14 cellular contexts compared by ENCODE assay signal in the genomic region with DNA sequence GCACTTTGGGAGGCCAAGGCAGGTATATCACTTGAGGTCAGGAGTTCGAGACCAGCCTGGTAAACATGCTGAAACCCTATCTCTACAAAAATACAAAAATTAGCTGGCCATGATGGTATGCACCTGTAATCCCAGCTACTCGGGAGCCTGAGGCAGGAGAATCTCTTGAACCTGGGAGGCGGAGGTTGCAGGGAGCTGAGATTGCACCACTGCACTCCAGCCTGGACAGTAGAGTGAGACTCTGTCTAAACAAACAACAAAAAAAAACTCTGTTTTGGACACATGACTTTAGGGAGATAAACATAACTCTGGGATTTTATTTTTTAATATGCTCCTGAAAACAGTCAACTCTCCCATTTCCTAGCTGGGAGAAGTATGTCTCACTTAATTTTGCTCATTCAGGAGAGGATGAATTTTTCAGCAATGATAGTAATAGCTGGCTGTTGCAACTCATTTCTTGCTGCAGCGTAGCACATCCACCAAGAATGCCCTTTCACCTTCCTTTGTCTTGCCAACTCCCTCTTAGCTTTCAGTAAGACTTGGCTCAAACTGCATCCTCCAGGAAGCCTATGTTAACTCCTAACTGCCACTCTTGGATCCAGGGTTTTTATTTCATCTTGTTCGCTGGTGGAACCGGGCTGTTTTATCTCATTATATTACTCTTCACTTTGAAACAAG. TPM values are rescaled to one million over a fixed set of nuclear protein-coding genes. Genes with fewer than 3 reads are reported as not detected.
DNase-seq lines count a peak whose midpoint lies in the region; ATAC-seq, FAIRE-seq and TF ChIP-seq lines count a peak whose summit lies in the region.
"Had no signal": no experiment of that assay in that cellular context is flagged by ENCODE, and none has a peak within 500 bp of the region (broad histone marks: within the 10 kb centered on the region; RNA-seq: fewer than 3 reads in every experiment).

No MANE protein-coding gene starts in this region.

- POLR2A ChIA-PET in BJ (lab: Charles Lee), result no interaction called here

- FAIRE-seq in HTR-8/SVneo (lab: Jason Lieb, UNC), result no peak
- FAIRE-seq: colon had no signal

- peaks cover 27% of the 10 kb centered on the region for H3F3A ChIP-seq in neural progenitor cell (ENCODE audit: low read depth)

- H2AFZ ChIP-seq in neural progenitor cell (replicated peaks), result no peak overlapping the region

- H3K27me3 Mint-ChIP-seq in neural progenitor cell (ENCODE audit: insufficient read depth, low read depth), result no peaks in the 10 kb centered on the region

- ATAC-seq in SK-N-SH treated with all-trans-retinoic acid at 6 μM for 48 hours (peak; percentile 28; the same call in 2 of the 3 replicates), GM18520 (IDR thresholded peaks at IDR 0.05; ENCODE audit: unreplicated experiment) (no peak), HG03571 (IDR thresholded peaks at IDR 0.05; ENCODE audit: unreplicated experiment) (no peak)
- ATAC-seq: activated T-cell treated with anti-CD3 and anti-CD28 coated beads, Interleukin-2, amount 50 U/mL, for 72 hours had no signal

- TF ChIP-seq CTCF in BJ (IDR thresholded peaks at IDR 0.05; ENCODE audit: insufficient read depth, low read depth, low read length), result no peak
- TF ChIP-seq CTCF in fibroblast of pulmonary artery (IDR thresholded peaks at IDR 0.05; ENCODE audit: low read length, missing control alignments), result no peak
- no peak for TF ChIP-seq CTCF in neural progenitor cell (IDR thresholded peaks at IDR 0.05)

- H3K9me3 ChIP-seq in neural progenitor cell (ENCODE audit: low read depth), result no peaks in the 10 kb centered on the region
- H3K9me3 ChIP-seq: stomach had no signal

- CTCF ChIA-PET in BJ (lab: Yijun Ruan, JAX), result interaction anchor here (0.7 to 1.7 kb wide), 6 partner anchors 8 to 62 kb away, joined by 3 to 6 read pairs (median 3); no protein-coding TSS in a partner anchor

- peak overlapping the region; percentile 51 for H3K27ac Mint-ChIP-seq in neural progenitor cell
- H3K27ac Mint-ChIP-seq: CD14-positive monocyte, H9 had no signal

- H3K4me2 ChIP-seq in neural progenitor cell, result peak overlapping the region; percentile 41

- no peak overlapping the region for H3K9ac ChIP-seq in neural progenitor cell

- peak overlapping the region; percentile 40 for H3K27ac ChIP-seq in neural progenitor cell

- H3K4me1 Mint-ChIP-seq in neural progenitor cell, result peaks cover 27% of the 10 kb centered on the region

- peaks cover 20% of the 10 kb centered on the region for H3K36me3 Mint-ChIP-seq in neural progenitor cell

- H3K79me2 ChIP-seq in neural progenitor cell (ENCODE audit: low read depth), result peaks cover 100% of the 10 kb centered on the region

- H3K4me3 ChIP-seq in BJ (ENCODE audit: low read depth, low read length), result no peak overlapping the region
- H3K4me3 ChIP-seq in fibroblast of pulmonary artery (replicated peaks; ENCODE audit: low read depth, low read length), result no peak overlapping the region
- H3K4me3 ChIP-seq in neural progenitor cell, result no peak overlapping the region
- H3K4me3 ChIP-seq: stomach had no signal

- H3K36me3 ChIP-seq in BJ (ENCODE audit: control insufficient read depth, insufficient read depth, low read length) (no peaks in the 10 kb centered on the region), neural progenitor cell (no peaks in the 10 kb centered on the region)
- H3K36me3 ChIP-seq: stomach had no signal

- peaks cover 46% of the 10 kb centered on the region for H3K4me1 ChIP-seq in neural progenitor cell

- H3K27me3 ChIP-seq in BJ (ENCODE audit: control insufficient read depth, insufficient read depth, low read length) (no peaks in the 10 kb centered on the region), neural progenitor cell (no peaks in the 10 kb centered on the region)
- H3K27me3 ChIP-seq: stomach had no signal

- DNase-seq in BJ (ENCODE audit: low read depth) (peak; percentile 35), fibroblast of pulmonary artery (ENCODE audit: low read depth) (peak; percentile 93), neural progenitor cell (ENCODE audit: low spot score) (peak; percentile 39), HTR-8/SVneo (ENCODE audit: insufficient read length, low spot score) (no peak)
- no peak for DNase-seq in activated naive CD4-positive, alpha-beta T cell treated with Interleukin-2 at 50 U/mL for 16 hours
- DNase-seq: activated T-cell treated with anti-CD3 and anti-CD28 coated beads, Interleukin-2, amount 50 U/mL, for 72 hours; H9; NCI-H345; stomach had no signal

- H3K4me3 Mint-ChIP-seq in neural progenitor cell, result no peak overlapping the region
- H3K4me3 Mint-ChIP-seq: CD14-positive monocyte, H9 had no signal

- H3K9me3 Mint-ChIP-seq in neural progenitor cell, result peaks cover 8% of the 10 kb centered on the region
- H3K9me3 Mint-ChIP-seq: H9 had no signal

- peaks cover 100% of the 10 kb centered on the region for H4K20me1 ChIP-seq in neural progenitor cell (ENCODE audit: low read depth)

TF ChIP-seq in SK-N-SH treated with all-trans-retinoic acid at 6 μM for 48 hours, 23 proteins besides CTCF, POLR2A, EP300 and RAD21 (continues in another document):
- TF ChIP-seq, protein P1, sequence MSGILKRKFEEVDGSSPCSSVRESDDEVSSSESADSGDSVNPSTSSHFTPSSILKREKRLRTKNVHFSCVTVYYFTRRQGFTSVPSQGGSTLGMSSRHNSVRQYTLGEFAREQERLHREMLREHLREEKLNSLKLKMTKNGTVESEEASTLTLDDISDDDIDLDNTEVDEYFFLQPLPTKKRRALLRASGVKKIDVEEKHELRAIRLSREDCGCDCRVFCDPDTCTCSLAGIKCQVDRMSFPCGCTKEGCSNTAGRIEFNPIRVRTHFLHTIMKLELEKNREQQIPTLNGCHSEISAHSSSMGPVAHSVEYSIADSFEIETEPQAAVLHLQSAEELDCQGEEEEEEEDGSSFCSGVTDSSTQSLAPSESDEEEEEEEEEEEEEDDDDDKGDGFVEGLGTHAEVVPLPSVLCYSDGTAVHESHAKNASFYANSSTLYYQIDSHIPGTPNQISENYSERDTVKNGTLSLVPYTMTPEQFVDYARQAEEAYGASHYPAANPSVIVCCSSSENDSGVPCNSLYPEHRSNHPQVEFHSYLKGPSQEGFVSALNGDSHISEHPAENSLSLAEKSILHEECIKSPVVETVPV (CRISPR knock-in tag; IDR thresholded peaks at IDR 0.05), result no peak
- TF ChIP-seq ISL1 (CRISPR knock-in tag; IDR thresholded peaks at IDR 0.05), result no peak
- no peak for TF ChIP-seq ESRRG (CRISPR knock-in tag; IDR thresholded peaks at IDR 0.05)
- no peak for TF ChIP-seq ZNF8 (CRISPR knock-in tag; IDR thresholded peaks at IDR 0.05)
- no peak for TF ChIP-seq CSDC2 (CRISPR knock-in tag; IDR thresholded peaks at IDR 0.05)
- TF ChIP-seq RARB (CRISPR knock-in tag; IDR thresholded peaks at IDR 0.05), result no peak
- TF ChIP-seq ZFP3 (CRISPR knock-in tag; IDR thresholded peaks at IDR 0.05), result no peak
- no peak for TF ChIP-seq CREB5 (CRISPR knock-in tag; IDR thresholded peaks at IDR 0.05; ENCODE audit: low read depth)
- no peak for TF ChIP-seq BACH2 (CRISPR knock-in tag; IDR thresholded peaks at IDR 0.05; ENCODE audit: borderline replicate concordance)
- TF ChIP-seq ZNF70 (CRISPR knock-in tag; IDR thresholded peaks at IDR 0.05), result no peak
- TF ChIP-seq OSR1 (CRISPR knock-in tag; IDR thresholded peaks at IDR 0.05), result no peak
- no peak for TF ChIP-seq ZC3H10 (CRISPR knock-in tag; IDR thresholded peaks at IDR 0.05)
- no peak for TF ChIP-seq PPARA (CRISPR knock-in tag; IDR thresholded peaks at IDR 0.05; ENCODE audit: borderline replicate concordance)
- no peak for TF ChIP-seq TOX (CRISPR knock-in tag; IDR thresholded peaks at IDR 0.05; ENCODE audit: borderline replicate concordance)
- no peak for TF ChIP-seq TSHZ2 (CRISPR knock-in tag; IDR thresholded peaks at IDR 0.05)

RNA-seq across cellular contexts. Expression of gene TOP1, which starts 24.3 kb away (rescaled TPM):
- 4.0 and 8.0 TPM in 2 replicates for polyA plus RNA-seq in BJ (2011; rRNA removed)
- polyA minus RNA-seq in BJ (2011; rRNA and poly(A)+ RNA removed), result 6.8 and 9.9 TPM in 2 replicates
- 31.6 and 58.9 TPM in 2 replicates for total RNA-seq in neural progenitor cell (ENCODE audit: low replicate concordance)

Comparison
In these comparisons a context has a peak if more than half of its experiments do, and no peak if none do; other contexts are left out.
1. DNase-seq: peak in BJ (single experiment), fibroblast of pulmonary artery (single experiment) and neural progenitor cell (single experiment); none in HTR-8/SVneo (single experiment) and activated naive CD4-positive, alpha-beta T cell treated with Interleukin-2 at 50 U/mL for 16 hours (single experiment).